In the genomic region with DNA sequence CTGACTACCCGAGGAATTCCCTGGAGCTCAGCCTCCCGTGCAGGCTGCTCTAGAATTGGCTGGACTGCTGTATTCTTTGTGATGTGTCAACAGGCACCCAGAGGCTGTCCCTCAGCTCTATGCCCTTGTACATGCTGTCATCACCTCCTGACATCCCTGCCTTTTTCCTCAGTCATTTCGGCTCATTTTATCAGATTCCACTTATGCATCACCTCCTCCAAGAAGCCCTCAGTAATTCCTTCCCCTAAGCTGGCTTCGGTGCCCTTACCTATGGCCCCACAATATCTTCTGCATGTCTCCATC, we compare ENCODE assay signal across 25 cellular contexts.
"Had no signal": no experiment of that assay in that cellular context is flagged by ENCODE, and none has a peak within 500 bp of the region (broad histone marks: within the 10 kb centered on the region; RNA-seq: fewer than 3 reads in every experiment).

No MANE protein-coding gene starts in this region.

- H3K9me3 ChIP-seq: left ventricle myocardium inferior, pancreas, prostate gland, stomach, thoracic aorta, tibial artery, upper lobe of right lung had no signal

- H3K27me3 ChIP-seq: hepatocyte, pancreas, stomach, tibial artery, upper lobe of right lung had no signal

- H3K4me3 ChIP-seq: hepatocyte, left ventricle myocardium inferior, lung, pancreas, prostate gland, skin epidermis, stomach, thoracic aorta, tibial artery, upper lobe of right lung had no signal

- H3K36me3 ChIP-seq: left ventricle myocardium inferior, pancreas, prostate gland, stomach, thoracic aorta, tibial artery, upper lobe of right lung had no signal

- H2AFZ ChIP-seq: hepatocyte had no signal

- H3K79me2 ChIP-seq: hepatocyte had no signal

- H3K4me1 ChIP-seq: left ventricle myocardium inferior, pancreas, prostate gland, stomach, tibial artery, upper lobe of right lung had no signal

- H3K4me2 ChIP-seq: hepatocyte had no signal

- ATAC-seq: natural killer cell; pancreas; right cardiac atrium; sciatic nerve; stimulated activated naive B cell treated with anti-CD40 and anti-IgM and Interleukin-4, amounts not matched to agents 10 μg/mL and 1 μg/mL and 100 μg/mL, for 72 hours; stimulated activated naive CD8-positive, alpha-beta T cell treated with anti-CD3 and anti-CD28 coated beads, Interleukin-15, Interleukin-2, amounts not matched to agents 100 U/mL and 50 U/mL, for 24 hours; upper lobe of right lung had no signal

- FAIRE-seq: keratinocyte, pancreas, urothelium cell line had no signal

- H3K27ac ChIP-seq: hepatocyte, left ventricle myocardium inferior, pancreas, prostate gland, skin epidermis, stomach, thoracic aorta, tibial artery, upper lobe of right lung had no signal

- DNase-seq: left ventricle myocardium inferior; naive B cell; natural killer cell; nephron progenitor cell; nucleus accumbens; pancreas; right cardiac atrium; stimulated activated CD4-positive, alpha-beta T cell treated with anti-CD3 and anti-CD28 coated beads, Interleukin-12 subunit alpha, Interleukin-12 subunit beta, amount 100 ng/mL, for 4 hours; stimulated activated CD4-positive, alpha-beta T cell treated with anti-CD3 and anti-CD28 coated beads, Interleukin-15, amount 100 ng/mL, for 24 hours; stimulated activated CD4-positive, alpha-beta T cell treated with anti-CD3 and anti-CD28 coated beads, Interleukin-2, amount 100 ng/mL, for 24 hours; stimulated activated CD4-positive, alpha-beta T cell treated with anti-CD3 and anti-CD28 coated beads, Interleukin-4, amount 100 ng/mL, for 1 hour; stimulated activated naive B cell treated with anti-CD40 and anti-IgM and Interleukin-4, amounts not matched to agents 10 μg/mL and 1 μg/mL and 100 μg/mL, for 72 hours; stimulated activated naive CD8-positive, alpha-beta T cell treated with anti-CD3 and anti-CD28 coated beads, Interleukin-15, Interleukin-2, amounts not matched to agents 100 U/mL and 50 U/mL, for 24 hours; stomach; tibial artery; trophoblast cell; upper lobe of right lung had no signal
